ENCODE assay signal across 3 cellular contexts in genomic region chr16:349211-349610, GRCh38.
TF ChIP-seq lines count a peak whose summit lies in the region.

No MANE protein-coding gene starts in this region.

TF ChIP-seq in GM12891, 5 proteins besides CTCF, POLR2A, EP300 and RAD21:
- no peak for TF ChIP-seq TAF1 (IDR thresholded peaks at IDR 0.05; ENCODE audit: low read depth, low read length)
- TF ChIP-seq PAX5 (IDR thresholded peaks at IDR 0.05; ENCODE audit: insufficient read depth, low read length, severe bottlenecking): no peak
- no peak for TF ChIP-seq POU2F2 (IDR thresholded peaks at IDR 0.05; ENCODE audit: low read depth, low read length)
- TF ChIP-seq POLR2AphosphoS5 (IDR thresholded peaks at IDR 0.05; ENCODE audit: low read depth, low read length): no peak
- TF ChIP-seq SPI1 (IDR thresholded peaks at IDR 0.05; ENCODE audit: low read depth, low read length): no peak

TF ChIP-seq in GM12878, 131 proteins besides CTCF, POLR2A, EP300 and RAD21 (continues in another document):
- TF ChIP-seq WRNIP1 (IDR thresholded peaks at IDR 0.05; ENCODE audit: borderline replicate concordance, low read depth, low read length) (0 out of 2 replicates have a peak, but pooled peaks have one; percentile 66), POLR2AphosphoS2 (IDR thresholded peaks at IDR 0.05; ENCODE audit: low read depth, low read length) (peak; percentile 36; the same call in 1 of the 2 replicates), PKNOX1 (IDR thresholded peaks at IDR 0.05) (peak; percentile 72), YY1 (IDR thresholded peaks at IDR 0.05; ENCODE audit: low read depth, low read length) (0 out of 2 replicates have a peak, but pooled peaks have one; percentile 18), DPF2 (IDR thresholded peaks at IDR 0.05) (0 out of 2 replicates have a peak, but pooled peaks have one; percentile 50), PAX5 (IDR thresholded peaks at IDR 0.05; ENCODE audit: borderline replicate concordance, low read depth, low read length) (peak; percentile 81; the same call in 1 of the 2 replicates), POU2F2 (IDR thresholded peaks at IDR 0.05; ENCODE audit: borderline replicate concordance, low read depth, low read length) (no peak), ATF7 (IDR thresholded peaks at IDR 0.05; ENCODE audit: low read depth) (peak; percentile 67), POLR2AphosphoS5 (IDR thresholded peaks at IDR 0.05; ENCODE audit: low read length) (peak; percentile 23; the same call in 1 of the 2 replicates), MAX (IDR thresholded peaks at IDR 0.05; ENCODE audit: low read depth, low read length) (peak; percentile 50; the same call in 1 of the 2 replicates), BHLHE40 (IDR thresholded peaks at IDR 0.05; ENCODE audit: borderline replicate concordance in 1 of 2, low read depth in 2 of 2, low read length in 1 of 2) (peak in 1 of 2 experiments; percentile 23; a peak in 1 of 4 replicates), NR2F1 (conservative IDR thresholded peaks at IDR 0.05) (peak; percentile 81), SIN3A (IDR thresholded peaks at IDR 0.05; ENCODE audit: low read depth, low read length) (0 out of 2 replicates have a peak, but pooled peaks have one; percentile 36), NFXL1 (IDR thresholded peaks at IDR 0.05; ENCODE audit: borderline replicate concordance) (no peak), IKZF2 (IDR thresholded peaks at IDR 0.05) (peak in 1 of 2 experiments; percentile 10; a peak in 2 of 4 replicates), RB1 (IDR thresholded peaks at IDR 0.05; ENCODE audit: borderline replicate concordance) (no peak), RUNX3 (IDR thresholded peaks at IDR 0.05; ENCODE audit: low read length) (peak; percentile 86), MEF2B (IDR thresholded peaks at IDR 0.05; ENCODE audit: partially characterized antibody, poor library complexity, severe bottlenecking) (no peak), PML (IDR thresholded peaks at IDR 0.05; ENCODE audit: low read length) (0 out of 2 replicates have a peak, but pooled peaks have one; percentile 30), HDGF (IDR thresholded peaks at IDR 0.05) (peak; percentile 56; the same call in 1 of the 2 replicates), MEF2A (IDR thresholded peaks at IDR 0.05; ENCODE audit: insufficient read depth, low read depth, low read length) (no peak), IKZF1 (conservative IDR thresholded peaks at IDR 0.05) (0 out of 2 replicates have a peak, but pooled peaks have one; percentile 27), GABPA (IDR thresholded peaks at IDR 0.05; ENCODE audit: low read depth) (no peak)
- TF ChIP-seq, protein P1, sequence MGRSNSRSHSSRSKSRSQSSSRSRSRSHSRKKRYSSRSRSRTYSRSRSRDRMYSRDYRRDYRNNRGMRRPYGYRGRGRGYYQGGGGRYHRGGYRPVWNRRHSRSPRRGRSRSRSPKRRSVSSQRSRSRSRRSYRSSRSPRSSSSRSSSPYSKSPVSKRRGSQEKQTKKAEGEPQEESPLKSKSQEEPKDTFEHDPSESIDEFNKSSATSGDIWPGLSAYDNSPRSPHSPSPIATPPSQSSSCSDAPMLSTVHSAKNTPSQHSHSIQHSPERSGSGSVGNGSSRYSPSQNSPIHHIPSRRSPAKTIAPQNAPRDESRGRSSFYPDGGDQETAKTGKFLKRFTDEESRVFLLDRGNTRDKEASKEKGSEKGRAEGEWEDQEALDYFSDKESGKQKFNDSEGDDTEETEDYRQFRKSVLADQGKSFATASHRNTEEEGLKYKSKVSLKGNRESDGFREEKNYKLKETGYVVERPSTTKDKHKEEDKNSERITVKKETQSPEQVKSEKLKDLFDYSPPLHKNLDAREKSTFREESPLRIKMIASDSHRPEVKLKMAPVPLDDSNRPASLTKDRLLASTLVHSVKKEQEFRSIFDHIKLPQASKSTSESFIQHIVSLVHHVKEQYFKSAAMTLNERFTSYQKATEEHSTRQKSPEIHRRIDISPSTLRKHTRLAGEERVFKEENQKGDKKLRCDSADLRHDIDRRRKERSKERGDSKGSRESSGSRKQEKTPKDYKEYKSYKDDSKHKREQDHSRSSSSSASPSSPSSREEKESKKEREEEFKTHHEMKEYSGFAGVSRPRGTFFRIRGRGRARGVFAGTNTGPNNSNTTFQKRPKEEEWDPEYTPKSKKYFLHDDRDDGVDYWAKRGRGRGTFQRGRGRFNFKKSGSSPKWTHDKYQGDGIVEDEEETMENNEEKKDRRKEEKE (IDR thresholded peaks at IDR 0.05): no peak
- TF ChIP-seq, protein P2, sequence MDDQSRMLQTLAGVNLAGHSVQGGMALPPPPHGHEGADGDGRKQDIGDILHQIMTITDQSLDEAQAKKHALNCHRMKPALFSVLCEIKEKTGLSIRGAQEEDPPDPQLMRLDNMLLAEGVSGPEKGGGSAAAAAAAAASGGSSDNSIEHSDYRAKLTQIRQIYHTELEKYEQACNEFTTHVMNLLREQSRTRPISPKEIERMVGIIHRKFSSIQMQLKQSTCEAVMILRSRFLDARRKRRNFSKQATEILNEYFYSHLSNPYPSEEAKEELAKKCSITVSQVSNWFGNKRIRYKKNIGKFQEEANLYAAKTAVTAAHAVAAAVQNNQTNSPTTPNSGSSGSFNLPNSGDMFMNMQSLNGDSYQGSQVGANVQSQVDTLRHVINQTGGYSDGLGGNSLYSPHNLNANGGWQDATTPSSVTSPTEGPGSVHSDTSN (IDR thresholded peaks at IDR 0.05; ENCODE audit: insufficient replicate concordance, low read depth, low read length): peak; percentile 34
- TF ChIP-seq, protein P3, sequence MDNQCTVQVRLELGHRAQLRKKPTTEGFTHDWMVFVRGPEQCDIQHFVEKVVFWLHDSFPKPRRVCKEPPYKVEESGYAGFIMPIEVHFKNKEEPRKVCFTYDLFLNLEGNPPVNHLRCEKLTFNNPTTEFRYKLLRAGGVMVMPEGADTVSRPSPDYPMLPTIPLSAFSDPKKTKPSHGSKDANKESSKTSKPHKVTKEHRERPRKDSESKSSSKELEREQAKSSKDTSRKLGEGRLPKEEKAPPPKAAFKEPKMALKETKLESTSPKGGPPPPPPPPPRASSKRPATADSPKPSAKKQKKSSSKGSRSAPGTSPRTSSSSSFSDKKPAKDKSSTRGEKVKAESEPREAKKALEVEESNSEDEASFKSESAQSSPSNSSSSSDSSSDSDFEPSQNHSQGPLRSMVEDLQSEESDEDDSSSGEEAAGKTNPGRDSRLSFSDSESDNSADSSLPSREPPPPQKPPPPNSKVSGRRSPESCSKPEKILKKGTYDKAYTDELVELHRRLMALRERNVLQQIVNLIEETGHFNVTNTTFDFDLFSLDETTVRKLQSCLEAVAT (IDR thresholded peaks at IDR 0.05): peak; percentile 20; the same call in 1 of the 2 replicates

TF ChIP-seq in HEK293T, 16 proteins besides CTCF, POLR2A, EP300 and RAD21:
- TF ChIP-seq FOXA1 (IDR thresholded peaks at IDR 0.05) (no peak), CTBP1 (IDR thresholded peaks at IDR 0.05; ENCODE audit: borderline replicate concordance) (no peak), BHLHE40 (IDR thresholded peaks at IDR 0.05; ENCODE audit: borderline replicate concordance) (no peak), NFRKB (IDR thresholded peaks at IDR 0.05) (no peak), ELF4 (IDR thresholded peaks at IDR 0.05) (no peak), PKNOX1 (IDR thresholded peaks at IDR 0.05) (no peak), SUZ12 (IDR thresholded peaks at IDR 0.05) (no peak), L3MBTL2 (conservative IDR thresholded peaks at IDR 0.05) (no peak), SP1 (IDR thresholded peaks at IDR 0.05) (no peak), LEF1 (IDR thresholded peaks at IDR 0.05; ENCODE audit: borderline replicate concordance) (no peak), HDGF (IDR thresholded peaks at IDR 0.05; ENCODE audit: borderline replicate concordance) (no peak), TARDBP (IDR thresholded peaks at IDR 0.05) (no peak)
